ENCODE assay signal across 8 cellular contexts in the genomic region with DNA sequence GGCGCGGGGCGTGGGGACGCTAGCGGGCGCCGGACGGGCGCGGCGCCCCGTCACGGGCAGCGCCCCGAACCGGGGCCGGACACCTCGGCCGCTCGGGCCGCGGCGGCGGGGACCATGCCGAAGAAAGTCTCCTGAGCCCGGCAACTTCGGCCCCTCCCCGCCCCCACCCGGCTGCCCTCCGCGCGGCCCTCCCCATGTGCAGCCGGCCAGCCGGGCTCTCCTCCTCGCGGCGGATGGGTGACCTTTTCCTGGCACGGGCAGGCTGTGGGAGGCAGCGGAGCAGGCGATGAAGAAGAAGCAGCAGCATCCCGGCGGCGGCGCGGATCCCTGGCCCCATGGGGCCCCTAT. TPM values are rescaled to one million over a fixed set of nuclear protein-coding genes. Genes with fewer than 3 reads are reported as not detected.
A peak's percentile ranks its signal among the peaks of the same experiment; 100 is the strongest.
DNase-seq lines count a peak whose midpoint lies in the region; ATAC-seq and TF ChIP-seq lines count a peak whose summit lies in the region.

No MANE protein-coding gene starts in this region.

- DNase-seq in CD14-positive monocyte (ENCODE audit: low spot score) (no peak), RKO (ENCODE audit: low spot score) (peak; percentile 50), substantia nigra (lab: John Stamatoyannopoulos, UW) (peak in 31 of 49 donors; percentile 12 to 71 (median 44)), dedifferentiated amniotic fluid mesenchymal stem cell (ENCODE audit: extremely low spot score) (no peak)

- peak overlapping the region; percentile 78 to 89 for H3K4me3 Mint-ChIP-seq in CD14-positive monocyte
- H3K4me3 Mint-ChIP-seq in dendritic cell treated with granulocyte-macrophage colony-stimulating factor and Interleukin-4, amounts not matched to agents 40 ng/mL and 50 ng/mL, for 4 days, result peak overlapping the region; percentile 93

- H3K27ac ChIP-seq in liver (ENCODE audit: low read depth in 1 of 2, low read length in 2 of 2) (peak overlapping the region; percentile 67 to 71), substantia nigra (ENCODE audit: low read depth, low read length, poor library complexity, severe bottlenecking) (no peak overlapping the region)

- peaks cover 0 to 7% (median 4%) of the 10 kb centered on the region in 7 donors for H3K9me3 Mint-ChIP-seq in CD14-positive monocyte
- H3K9me3 Mint-ChIP-seq in dendritic cell treated with granulocyte-macrophage colony-stimulating factor and Interleukin-4, amounts not matched to agents 40 ng/mL and 50 ng/mL, for 4 days, result no peaks in the 10 kb centered on the region

- no peak for TF ChIP-seq RAD21 in liver (IDR thresholded peaks at IDR 0.05)

- H3K4me3 ChIP-seq in liver (ENCODE audit: low read depth in 1 of 3, low read length in 3 of 3), result peak overlapping the region; percentile 54 to 75 (median 60)

- peaks cover 21% of the 10 kb centered on the region for H3K4me1 Mint-ChIP-seq in CD14-positive monocyte
- peaks cover 18% of the 10 kb centered on the region for H3K4me1 Mint-ChIP-seq in dendritic cell treated with granulocyte-macrophage colony-stimulating factor and Interleukin-4, amounts not matched to agents 40 ng/mL and 50 ng/mL, for 4 days (ENCODE audit: low read depth)

- peaks cover 0 to 13% (median 0%) of the 10 kb centered on the region in 4 donors for H3K27me3 ChIP-seq in liver (ENCODE audit: control insufficient read depth in 4 of 4, insufficient read depth in 4 of 4, low read length in 3 of 4)

- TF ChIP-seq CTCF in CD14-positive monocyte (IDR thresholded peaks at IDR 0.05) (no peak), liver (IDR thresholded peaks at IDR 0.05; ENCODE audit: low read depth, low read length, missing input control) (no peak)

- H3K27ac Mint-ChIP-seq in CD14-positive monocyte, result no peak overlapping the region
- H3K27ac Mint-ChIP-seq in dendritic cell treated with granulocyte-macrophage colony-stimulating factor and Interleukin-4, amounts not matched to agents 40 ng/mL and 50 ng/mL, for 4 days, result peak overlapping the region; percentile 89

- no peaks in the 10 kb centered on the region for H3K36me3 ChIP-seq in liver (ENCODE audit: control insufficient read depth in 4 of 4, insufficient read depth in 3 of 4, low read depth in 1 of 4, low read length in 3 of 4)

- H3K36me3 Mint-ChIP-seq in CD14-positive monocyte, result peaks cover 4 to 6% of the 10 kb centered on the region in 2 donors
- peaks cover 5% of the 10 kb centered on the region for H3K36me3 Mint-ChIP-seq in dendritic cell treated with granulocyte-macrophage colony-stimulating factor and Interleukin-4, amounts not matched to agents 40 ng/mL and 50 ng/mL, for 4 days (ENCODE audit: low read depth)

- peaks cover 58 to 78% (median 65%) of the 10 kb centered on the region in 3 donors for H3K27me3 Mint-ChIP-seq in CD14-positive monocyte (ENCODE audit: low read depth in 3 of 3)
- peaks cover 80% of the 10 kb centered on the region for H3K27me3 Mint-ChIP-seq in dendritic cell treated with granulocyte-macrophage colony-stimulating factor and Interleukin-4, amounts not matched to agents 40 ng/mL and 50 ng/mL, for 4 days

- ATAC-seq in GM21619 (IDR thresholded peaks at IDR 0.05; ENCODE audit: unreplicated experiment), result peak; percentile 11
- ATAC-seq in GM21737 (IDR thresholded peaks at IDR 0.05; ENCODE audit: unreplicated experiment), result no peak

- no peak overlapping the region for H3K9ac ChIP-seq in liver (ENCODE audit: low read depth in 1 of 2, low read length in 2 of 2)

- H3K9me3 ChIP-seq in liver (ENCODE audit: control insufficient read depth in 4 of 4, low read length in 3 of 4), result peaks cover 0 to 3% (median 0%) of the 10 kb centered on the region in 4 donors

- peaks cover 5 to 26% (median 16%) of the 10 kb centered on the region in 4 donors for H3K4me1 ChIP-seq in liver (ENCODE audit: control insufficient read depth in 4 of 4, insufficient read depth in 4 of 4, low read length in 3 of 4)

- intact Hi-C loops in CD14-positive monocyte (cut with micrococcal nuclease), result loop anchor here in 1 of 2 donors (5.0 to 10.0 kb wide), 2 partner anchors 182 to 200 kb away; no protein-coding TSS in a partner anchor
- intact Hi-C loops in dendritic cell treated with granulocyte-macrophage colony-stimulating factor and Interleukin-4, amounts not matched to agents 40 ng/mL and 50 ng/mL, for 4 days (cut with micrococcal nuclease), result loop anchor here (2.0 to 5.0 kb wide), 3 partner anchors 14 to 202 kb away; no protein-coding TSS in a partner anchor

- WGBS in liver, result under 1% methylated on average over 45 of the region's 45 CpGs

TF ChIP-seq in liver, 16 proteins besides CTCF, POLR2A, EP300 and RAD21:
- no peak for TF ChIP-seq EGR1 (IDR thresholded peaks at IDR 0.05; ENCODE audit: low read depth in 2 of 2)
- no peak for TF ChIP-seq YY1 (IDR thresholded peaks at IDR 0.05)
- TF ChIP-seq, protein P1, sequence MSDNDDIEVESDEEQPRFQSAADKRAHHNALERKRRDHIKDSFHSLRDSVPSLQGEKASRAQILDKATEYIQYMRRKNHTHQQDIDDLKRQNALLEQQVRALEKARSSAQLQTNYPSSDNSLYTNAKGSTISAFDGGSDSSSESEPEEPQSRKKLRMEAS (IDR thresholded peaks at IDR 0.05), result no peak
- TF ChIP-seq HNF4A (conservative IDR thresholded peaks at IDR 0.05), result no peak
- TF ChIP-seq FOXA1 (IDR thresholded peaks at IDR 0.05), result no peak
- TF ChIP-seq, protein P2, sequence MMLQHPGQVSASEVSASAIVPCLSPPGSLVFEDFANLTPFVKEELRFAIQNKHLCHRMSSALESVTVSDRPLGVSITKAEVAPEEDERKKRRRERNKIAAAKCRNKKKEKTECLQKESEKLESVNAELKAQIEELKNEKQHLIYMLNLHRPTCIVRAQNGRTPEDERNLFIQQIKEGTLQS (IDR thresholded peaks at IDR 0.05), result no peak
- TF ChIP-seq, protein P3, sequence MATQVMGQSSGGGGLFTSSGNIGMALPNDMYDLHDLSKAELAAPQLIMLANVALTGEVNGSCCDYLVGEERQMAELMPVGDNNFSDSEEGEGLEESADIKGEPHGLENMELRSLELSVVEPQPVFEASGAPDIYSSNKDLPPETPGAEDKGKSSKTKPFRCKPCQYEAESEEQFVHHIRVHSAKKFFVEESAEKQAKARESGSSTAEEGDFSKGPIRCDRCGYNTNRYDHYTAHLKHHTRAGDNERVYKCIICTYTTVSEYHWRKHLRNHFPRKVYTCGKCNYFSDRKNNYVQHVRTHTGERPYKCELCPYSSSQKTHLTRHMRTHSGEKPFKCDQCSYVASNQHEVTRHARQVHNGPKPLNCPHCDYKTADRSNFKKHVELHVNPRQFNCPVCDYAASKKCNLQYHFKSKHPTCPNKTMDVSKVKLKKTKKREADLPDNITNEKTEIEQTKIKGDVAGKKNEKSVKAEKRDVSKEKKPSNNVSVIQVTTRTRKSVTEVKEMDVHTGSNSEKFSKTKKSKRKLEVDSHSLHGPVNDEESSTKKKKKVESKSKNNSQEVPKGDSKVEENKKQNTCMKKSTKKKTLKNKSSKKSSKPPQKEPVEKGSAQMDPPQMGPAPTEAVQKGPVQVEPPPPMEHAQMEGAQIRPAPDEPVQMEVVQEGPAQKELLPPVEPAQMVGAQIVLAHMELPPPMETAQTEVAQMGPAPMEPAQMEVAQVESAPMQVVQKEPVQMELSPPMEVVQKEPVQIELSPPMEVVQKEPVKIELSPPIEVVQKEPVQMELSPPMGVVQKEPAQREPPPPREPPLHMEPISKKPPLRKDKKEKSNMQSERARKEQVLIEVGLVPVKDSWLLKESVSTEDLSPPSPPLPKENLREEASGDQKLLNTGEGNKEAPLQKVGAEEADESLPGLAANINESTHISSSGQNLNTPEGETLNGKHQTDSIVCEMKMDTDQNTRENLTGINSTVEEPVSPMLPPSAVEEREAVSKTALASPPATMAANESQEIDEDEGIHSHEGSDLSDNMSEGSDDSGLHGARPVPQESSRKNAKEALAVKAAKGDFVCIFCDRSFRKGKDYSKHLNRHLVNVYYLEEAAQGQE (IDR thresholded peaks at IDR 0.05), result no peak
- TF ChIP-seq TAF1 (conservative IDR thresholded peaks at IDR 0.05), result no peak
- no peak for TF ChIP-seq HNF4G (IDR thresholded peaks at IDR 0.05)
- TF ChIP-seq JUND (IDR thresholded peaks at IDR 0.05), result no peak
- no peak for TF ChIP-seq RXRA (IDR thresholded peaks at IDR 0.05)
- no peak for TF ChIP-seq FOXA2 (IDR thresholded peaks at IDR 0.05)

RNA-seq across cellular contexts. Expression of a gene that starts 0.3 kb away (rescaled TPM):
- polyA plus RNA-seq in CD14-positive monocyte, result under 1 TPM; 0.33 to 0.48 TPM
- total RNA-seq in liver, result 1 to 10 TPM; 1.1 to 2.7 TPM
- under 1 TPM; 0.24 to 0.65 TPM for polyA plus RNA-seq in liver

Comparison
In these comparisons a context has a peak if more than half of its experiments do, and no peak if none do; other contexts are left out.
1. DNase-seq: peak in RKO (single experiment) and substantia nigra (31 of 49); none in CD14-positive monocyte (single experiment) and dedifferentiated amniotic fluid mesenchymal stem cell (single experiment).